In the genomic region with DNA sequence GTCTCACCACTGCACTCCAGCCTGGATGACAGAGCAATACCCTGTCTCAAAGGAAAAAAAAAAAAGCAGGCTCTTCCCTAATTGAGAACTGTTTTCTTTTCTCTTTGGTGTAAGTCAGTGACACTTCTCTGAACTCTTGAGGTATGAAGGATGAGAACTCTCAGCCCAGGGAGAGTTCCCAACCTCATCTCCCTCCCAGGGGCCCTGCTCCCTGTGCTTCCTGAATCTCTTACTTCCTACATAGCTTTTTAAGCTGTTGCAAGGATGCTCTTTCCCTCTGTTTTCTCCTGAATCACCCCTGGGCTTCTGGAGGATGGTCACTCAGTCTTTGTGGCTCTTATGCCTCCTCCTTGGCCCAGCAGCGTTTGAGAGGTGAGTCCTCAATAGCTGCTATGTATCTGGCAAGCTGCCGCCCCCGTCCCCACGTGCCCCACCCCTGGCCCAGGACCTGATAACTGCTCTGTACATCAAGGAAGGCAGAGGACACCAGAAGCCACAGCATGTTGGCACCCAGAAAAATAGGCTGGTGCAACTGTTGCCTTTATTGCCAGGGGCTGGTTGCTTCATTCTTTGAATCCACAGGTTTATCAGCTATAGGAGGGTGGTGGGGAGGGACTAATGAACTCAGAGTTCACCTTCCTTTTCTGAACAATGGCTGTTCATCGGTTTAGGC, we compare ENCODE assay signal across 1 cellular context.
TF ChIP-seq lines count a peak whose summit lies in the region.

No MANE protein-coding gene starts in this region.

TF ChIP-seq in HepG2, 621 proteins besides CTCF, POLR2A, EP300 and RAD21 (continues in another document):
- TF ChIP-seq ZNF124 (CRISPR knock-in tag; IDR thresholded peaks at IDR 0.05) (no peak), SAFB2 (CRISPR knock-in tag; IDR thresholded peaks at IDR 0.05; ENCODE audit: borderline replicate concordance, low read depth) (no peak), ZSCAN25 (CRISPR knock-in tag; IDR thresholded peaks at IDR 0.05) (0 out of 2 replicates have a peak, but pooled peaks have one; percentile 22), PTBP1 (IDR thresholded peaks at IDR 0.05; ENCODE audit: low read depth, low read length, poor library complexity, severe bottlenecking) (no peak), GTF3A (CRISPR knock-in tag; conservative IDR thresholded peaks at IDR 0.05) (no peak), CEBPB (IDR thresholded peaks at IDR 0.05; ENCODE audit: borderline replicate concordance, low read depth, low read length) (peak; percentile 72; the same call in 1 of the 2 replicates), SRSF9 (IDR thresholded peaks at IDR 0.05; ENCODE audit: borderline replicate concordance, insufficient read depth, low read depth, low read length, poor library complexity, severe bottlenecking) (no peak), ATF7-NPFF (CRISPR knock-in tag; IDR thresholded peaks at IDR 0.05; ENCODE audit: low read depth) (no peak), ZBTB20 (CRISPR knock-in tag; IDR thresholded peaks at IDR 0.05; ENCODE audit: borderline replicate concordance, low read depth) (no peak), HDAC6 (IDR thresholded peaks at IDR 0.05; ENCODE audit: low read depth, low read length) (no peak), SP5 (CRISPR knock-in tag; IDR thresholded peaks at IDR 0.05; ENCODE audit: borderline replicate concordance, low read depth) (0 out of 2 replicates have a peak, but pooled peaks have one; percentile 24), WIZ (CRISPR knock-in tag; IDR thresholded peaks at IDR 0.05) (no peak), ZFY (CRISPR knock-in tag; IDR thresholded peaks at IDR 0.05) (no peak), ZNF674 (CRISPR knock-in tag; IDR thresholded peaks at IDR 0.05; ENCODE audit: low read depth) (no peak), ZNF703 (CRISPR knock-in tag; IDR thresholded peaks at IDR 0.05; ENCODE audit: borderline replicate concordance) (no peak), ZNF138 (CRISPR knock-in tag; IDR thresholded peaks at IDR 0.05; ENCODE audit: low read depth) (no peak), TBX2 (CRISPR knock-in tag; IDR thresholded peaks at IDR 0.05; ENCODE audit: borderline replicate concordance) (0 out of 2 replicates have a peak, but pooled peaks have one; percentile 8), SNRNP70 (IDR thresholded peaks at IDR 0.05; ENCODE audit: low read depth, low read length) (no peak), SMAD3 (CRISPR knock-in tag; IDR thresholded peaks at IDR 0.05) (no peak), GATAD2A (CRISPR knock-in tag; IDR thresholded peaks at IDR 0.05) (peak; percentile 46; the same call in 1 of the 2 replicates), NFYB (CRISPR knock-in tag; IDR thresholded peaks at IDR 0.05) (no peak), ASH2L (IDR thresholded peaks at IDR 0.05; ENCODE audit: insufficient read length, low read depth, low read length) (no peak), ZNF619 (CRISPR knock-in tag; IDR thresholded peaks at IDR 0.05) (no peak), ZNF747 (CRISPR knock-in tag; IDR thresholded peaks at IDR 0.05; ENCODE audit: borderline replicate concordance) (no peak), RFX3 (CRISPR knock-in tag; IDR thresholded peaks at IDR 0.05) (no peak), CEBPG (CRISPR knock-in tag; IDR thresholded peaks at IDR 0.05) (peak; percentile 86), ZNF225 (CRISPR knock-in tag; IDR thresholded peaks at IDR 0.05) (no peak), ZNF383 (CRISPR knock-in tag; IDR thresholded peaks at IDR 0.05; ENCODE audit: borderline replicate concordance) (no peak), ZKSCAN5 (CRISPR knock-in tag; IDR thresholded peaks at IDR 0.05) (no peak), POLR2G (IDR thresholded peaks at IDR 0.05; ENCODE audit: low read depth, low read length) (no peak), ZNF672 (CRISPR knock-in tag; IDR thresholded peaks at IDR 0.05) (no peak), ZNF564 (CRISPR knock-in tag; IDR thresholded peaks at IDR 0.05) (0 out of 2 replicates have a peak, but pooled peaks have one; percentile 46)
- TF ChIP-seq, protein P1, sequence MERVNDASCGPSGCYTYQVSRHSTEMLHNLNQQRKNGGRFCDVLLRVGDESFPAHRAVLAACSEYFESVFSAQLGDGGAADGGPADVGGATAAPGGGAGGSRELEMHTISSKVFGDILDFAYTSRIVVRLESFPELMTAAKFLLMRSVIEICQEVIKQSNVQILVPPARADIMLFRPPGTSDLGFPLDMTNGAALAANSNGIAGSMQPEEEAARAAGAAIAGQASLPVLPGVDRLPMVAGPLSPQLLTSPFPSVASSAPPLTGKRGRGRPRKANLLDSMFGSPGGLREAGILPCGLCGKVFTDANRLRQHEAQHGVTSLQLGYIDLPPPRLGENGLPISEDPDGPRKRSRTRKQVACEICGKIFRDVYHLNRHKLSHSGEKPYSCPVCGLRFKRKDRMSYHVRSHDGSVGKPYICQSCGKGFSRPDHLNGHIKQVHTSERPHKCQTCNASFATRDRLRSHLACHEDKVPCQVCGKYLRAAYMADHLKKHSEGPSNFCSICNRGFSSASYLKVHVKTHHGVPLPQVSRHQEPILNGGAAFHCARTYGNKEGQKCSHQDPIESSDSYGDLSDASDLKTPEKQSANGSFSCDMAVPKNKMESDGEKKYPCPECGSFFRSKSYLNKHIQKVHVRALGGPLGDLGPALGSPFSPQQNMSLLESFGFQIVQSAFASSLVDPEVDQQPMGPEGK (CRISPR knock-in tag; IDR thresholded peaks at IDR 0.05) = peak; percentile 33; the same call in 1 of the 2 replicates
- TF ChIP-seq, protein P2, sequence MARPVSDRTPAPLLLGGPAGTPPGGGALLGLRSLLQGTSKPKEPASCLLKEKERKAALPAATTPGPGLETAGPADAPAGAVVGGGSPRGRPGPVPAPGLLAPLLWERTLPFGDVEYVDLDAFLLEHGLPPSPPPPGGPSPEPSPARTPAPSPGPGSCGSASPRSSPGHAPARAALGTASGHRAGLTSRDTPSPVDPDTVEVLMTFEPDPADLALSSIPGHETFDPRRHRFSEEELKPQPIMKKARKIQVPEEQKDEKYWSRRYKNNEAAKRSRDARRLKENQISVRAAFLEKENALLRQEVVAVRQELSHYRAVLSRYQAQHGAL (CRISPR knock-in tag; IDR thresholded peaks at IDR 0.05; ENCODE audit: not compliant biosample characterization) = no peak
- TF ChIP-seq, protein P3, sequence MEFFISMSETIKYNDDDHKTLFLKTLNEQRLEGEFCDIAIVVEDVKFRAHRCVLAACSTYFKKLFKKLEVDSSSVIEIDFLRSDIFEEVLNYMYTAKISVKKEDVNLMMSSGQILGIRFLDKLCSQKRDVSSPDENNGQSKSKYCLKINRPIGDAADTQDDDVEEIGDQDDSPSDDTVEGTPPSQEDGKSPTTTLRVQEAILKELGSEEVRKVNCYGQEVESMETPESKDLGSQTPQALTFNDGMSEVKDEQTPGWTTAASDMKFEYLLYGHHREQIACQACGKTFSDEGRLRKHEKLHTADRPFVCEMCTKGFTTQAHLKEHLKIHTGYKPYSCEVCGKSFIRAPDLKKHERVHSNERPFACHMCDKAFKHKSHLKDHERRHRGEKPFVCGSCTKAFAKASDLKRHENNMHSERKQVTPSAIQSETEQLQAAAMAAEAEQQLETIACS (CRISPR knock-in tag; IDR thresholded peaks at IDR 0.05) = no peak
- TF ChIP-seq, protein P4, sequence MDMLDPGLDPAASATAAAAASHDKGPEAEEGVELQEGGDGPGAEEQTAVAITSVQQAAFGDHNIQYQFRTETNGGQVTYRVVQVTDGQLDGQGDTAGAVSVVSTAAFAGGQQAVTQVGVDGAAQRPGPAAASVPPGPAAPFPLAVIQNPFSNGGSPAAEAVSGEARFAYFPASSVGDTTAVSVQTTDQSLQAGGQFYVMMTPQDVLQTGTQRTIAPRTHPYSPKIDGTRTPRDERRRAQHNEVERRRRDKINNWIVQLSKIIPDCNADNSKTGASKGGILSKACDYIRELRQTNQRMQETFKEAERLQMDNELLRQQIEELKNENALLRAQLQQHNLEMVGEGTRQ (IDR thresholded peaks at IDR 0.05; ENCODE audit: low read depth, low read length) = no peak
- TF ChIP-seq, protein P4 (CRISPR knock-in tag; IDR thresholded peaks at IDR 0.05; ENCODE audit: borderline replicate concordance) = no peak
- TF ChIP-seq, protein P5, sequence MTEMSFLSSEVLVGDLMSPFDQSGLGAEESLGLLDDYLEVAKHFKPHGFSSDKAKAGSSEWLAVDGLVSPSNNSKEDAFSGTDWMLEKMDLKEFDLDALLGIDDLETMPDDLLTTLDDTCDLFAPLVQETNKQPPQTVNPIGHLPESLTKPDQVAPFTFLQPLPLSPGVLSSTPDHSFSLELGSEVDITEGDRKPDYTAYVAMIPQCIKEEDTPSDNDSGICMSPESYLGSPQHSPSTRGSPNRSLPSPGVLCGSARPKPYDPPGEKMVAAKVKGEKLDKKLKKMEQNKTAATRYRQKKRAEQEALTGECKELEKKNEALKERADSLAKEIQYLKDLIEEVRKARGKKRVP (CRISPR knock-in tag; IDR thresholded peaks at IDR 0.05) = peak in 1 of 2 experiments; percentile 94; a peak in 2 of 4 replicates
- TF ChIP-seq, protein P6, sequence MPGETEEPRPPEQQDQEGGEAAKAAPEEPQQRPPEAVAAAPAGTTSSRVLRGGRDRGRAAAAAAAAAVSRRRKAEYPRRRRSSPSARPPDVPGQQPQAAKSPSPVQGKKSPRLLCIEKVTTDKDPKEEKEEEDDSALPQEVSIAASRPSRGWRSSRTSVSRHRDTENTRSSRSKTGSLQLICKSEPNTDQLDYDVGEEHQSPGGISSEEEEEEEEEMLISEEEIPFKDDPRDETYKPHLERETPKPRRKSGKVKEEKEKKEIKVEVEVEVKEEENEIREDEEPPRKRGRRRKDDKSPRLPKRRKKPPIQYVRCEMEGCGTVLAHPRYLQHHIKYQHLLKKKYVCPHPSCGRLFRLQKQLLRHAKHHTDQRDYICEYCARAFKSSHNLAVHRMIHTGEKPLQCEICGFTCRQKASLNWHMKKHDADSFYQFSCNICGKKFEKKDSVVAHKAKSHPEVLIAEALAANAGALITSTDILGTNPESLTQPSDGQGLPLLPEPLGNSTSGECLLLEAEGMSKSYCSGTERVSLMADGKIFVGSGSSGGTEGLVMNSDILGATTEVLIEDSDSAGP (CRISPR knock-in tag; IDR thresholded peaks at IDR 0.05; ENCODE audit: borderline replicate concordance) = no peak
- TF ChIP-seq, protein P7, sequence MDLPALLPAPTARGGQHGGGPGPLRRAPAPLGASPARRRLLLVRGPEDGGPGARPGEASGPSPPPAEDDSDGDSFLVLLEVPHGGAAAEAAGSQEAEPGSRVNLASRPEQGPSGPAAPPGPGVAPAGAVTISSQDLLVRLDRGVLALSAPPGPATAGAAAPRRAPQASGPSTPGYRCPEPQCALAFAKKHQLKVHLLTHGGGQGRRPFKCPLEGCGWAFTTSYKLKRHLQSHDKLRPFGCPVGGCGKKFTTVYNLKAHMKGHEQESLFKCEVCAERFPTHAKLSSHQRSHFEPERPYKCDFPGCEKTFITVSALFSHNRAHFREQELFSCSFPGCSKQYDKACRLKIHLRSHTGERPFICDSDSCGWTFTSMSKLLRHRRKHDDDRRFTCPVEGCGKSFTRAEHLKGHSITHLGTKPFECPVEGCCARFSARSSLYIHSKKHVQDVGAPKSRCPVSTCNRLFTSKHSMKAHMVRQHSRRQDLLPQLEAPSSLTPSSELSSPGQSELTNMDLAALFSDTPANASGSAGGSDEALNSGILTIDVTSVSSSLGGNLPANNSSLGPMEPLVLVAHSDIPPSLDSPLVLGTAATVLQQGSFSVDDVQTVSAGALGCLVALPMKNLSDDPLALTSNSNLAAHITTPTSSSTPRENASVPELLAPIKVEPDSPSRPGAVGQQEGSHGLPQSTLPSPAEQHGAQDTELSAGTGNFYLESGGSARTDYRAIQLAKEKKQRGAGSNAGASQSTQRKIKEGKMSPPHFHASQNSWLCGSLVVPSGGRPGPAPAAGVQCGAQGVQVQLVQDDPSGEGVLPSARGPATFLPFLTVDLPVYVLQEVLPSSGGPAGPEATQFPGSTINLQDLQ (CRISPR knock-in tag; IDR thresholded peaks at IDR 0.05) = no peak
- TF ChIP-seq, protein P8, sequence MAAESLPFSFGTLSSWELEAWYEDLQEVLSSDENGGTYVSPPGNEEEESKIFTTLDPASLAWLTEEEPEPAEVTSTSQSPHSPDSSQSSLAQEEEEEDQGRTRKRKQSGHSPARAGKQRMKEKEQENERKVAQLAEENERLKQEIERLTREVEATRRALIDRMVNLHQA (CRISPR knock-in tag; IDR thresholded peaks at IDR 0.05) = no peak
- TF ChIP-seq, protein P9, sequence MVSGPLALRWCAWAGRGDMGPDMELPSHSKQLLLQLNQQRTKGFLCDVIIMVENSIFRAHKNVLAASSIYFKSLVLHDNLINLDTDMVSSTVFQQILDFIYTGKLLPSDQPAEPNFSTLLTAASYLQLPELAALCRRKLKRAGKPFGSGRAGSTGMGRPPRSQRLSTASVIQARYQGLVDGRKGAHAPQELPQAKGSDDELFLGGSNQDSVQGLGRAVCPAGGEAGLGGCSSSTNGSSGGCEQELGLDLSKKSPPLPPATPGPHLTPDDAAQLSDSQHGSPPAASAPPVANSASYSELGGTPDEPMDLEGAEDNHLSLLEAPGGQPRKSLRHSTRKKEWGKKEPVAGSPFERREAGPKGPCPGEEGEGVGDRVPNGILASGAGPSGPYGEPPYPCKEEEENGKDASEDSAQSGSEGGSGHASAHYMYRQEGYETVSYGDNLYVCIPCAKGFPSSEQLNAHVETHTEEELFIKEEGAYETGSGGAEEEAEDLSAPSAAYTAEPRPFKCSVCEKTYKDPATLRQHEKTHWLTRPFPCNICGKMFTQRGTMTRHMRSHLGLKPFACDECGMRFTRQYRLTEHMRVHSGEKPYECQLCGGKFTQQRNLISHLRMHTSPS (CRISPR knock-in tag; IDR thresholded peaks at IDR 0.05; ENCODE audit: low read depth) = no peak
- TF ChIP-seq, protein P10, sequence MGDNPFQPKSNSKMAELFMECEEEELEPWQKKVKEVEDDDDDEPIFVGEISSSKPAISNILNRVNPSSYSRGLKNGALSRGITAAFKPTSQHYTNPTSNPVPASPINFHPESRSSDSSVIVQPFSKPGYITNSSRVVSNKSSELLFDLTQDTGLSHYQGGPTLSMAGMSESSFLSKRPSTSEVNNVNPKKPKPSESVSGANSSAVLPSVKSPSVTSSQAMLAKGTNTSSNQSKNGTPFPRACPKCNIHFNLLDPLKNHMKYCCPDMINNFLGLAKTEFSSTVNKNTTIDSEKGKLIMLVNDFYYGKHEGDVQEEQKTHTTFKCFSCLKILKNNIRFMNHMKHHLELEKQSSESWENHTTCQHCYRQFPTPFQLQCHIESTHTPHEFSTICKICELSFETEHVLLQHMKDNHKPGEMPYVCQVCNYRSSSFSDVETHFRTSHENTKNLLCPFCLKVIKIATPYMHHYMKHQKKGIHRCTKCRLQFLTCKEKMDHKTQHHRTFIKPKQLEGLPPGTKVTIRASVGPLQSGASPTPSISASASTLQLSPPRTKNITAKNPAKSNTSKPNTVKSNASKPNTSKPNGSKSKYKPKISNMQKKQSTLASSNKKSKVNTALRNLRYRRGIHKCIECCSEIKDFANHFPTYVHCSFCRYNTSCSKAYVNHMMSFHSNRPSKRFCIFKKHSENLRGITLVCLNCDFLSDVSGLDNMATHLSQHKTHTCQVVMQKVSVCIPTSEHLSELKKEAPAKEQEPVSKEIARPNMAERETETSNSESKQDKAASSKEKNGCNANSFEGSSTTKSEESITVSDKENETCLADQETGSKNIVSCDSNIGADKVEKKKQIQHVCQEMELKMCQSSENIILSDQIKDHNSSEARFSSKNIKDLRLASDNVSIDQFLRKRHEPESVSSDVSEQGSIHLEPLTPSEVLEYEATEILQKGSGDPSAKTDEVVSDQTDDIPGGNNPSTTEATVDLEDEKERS (CRISPR knock-in tag; IDR thresholded peaks at IDR 0.05) = no peak
